ENCODE assay signal across 8 cellular contexts in genomic region chr1:62508187-62508758, GRCh38.
DNase-seq lines count a peak whose midpoint lies in the region; ATAC-seq and TF ChIP-seq lines count a peak whose summit lies in the region.

No MANE protein-coding gene starts in this region.

- TF ChIP-seq CTCF in VCaP (conservative IDR thresholded peaks at IDR 0.05), result peak; percentile 83
- TF ChIP-seq CTCF in hepatocyte (IDR thresholded peaks at IDR 0.05; ENCODE audit: poor library complexity), result peak; percentile 75
- TF ChIP-seq CTCF in transverse colon (IDR thresholded peaks at IDR 0.05), result peak; percentile 28 to 53 (median 46)

- DNase-seq in NCI-H2227 (lab: John Stamatoyannopoulos, UW; ENCODE audit: unreplicated experiment) (peak; percentile 42), NCI-H2227 treated with DMSO at 0.1 percent for 48 hours (lab: John Stamatoyannopoulos, UW) (no peak), LoVo (ENCODE audit: low spot score) (peak; percentile 29), hepatocyte (ENCODE audit: low spot score) (peak; percentile 54), transverse colon (no peak), cortex of kidney (lab: John Stamatoyannopoulos, UW) (no peak)

- no peak for TF ChIP-seq POLR2A in transverse colon (IDR thresholded peaks at IDR 0.05)

- no peak overlapping the region for H3K27ac ChIP-seq in VCaP
- no peak overlapping the region for H3K27ac ChIP-seq in hepatocyte
- H3K27ac ChIP-seq in transverse colon, result no peak overlapping the region

- in situ Hi-C loops in transverse colon (cut with MboI; ENCODE audit: low pct_ligation_motif_present in 1 of 4, low pct_unique_long_range_greater_than_20kb in 1 of 4, low sequenced_read_pairs in 3 of 4), result loop anchor here in 1 of 4 donors (25.0 kb wide), 1 partner anchor 229 kb away; no protein-coding TSS in a partner anchor

- H3K4me3 ChIP-seq in hepatocyte (no peak overlapping the region), transverse colon (no peak overlapping the region)

- H4K20me1 ChIP-seq in hepatocyte (ENCODE audit: insufficient read depth, poor library complexity, severe bottlenecking), result no peaks in the 10 kb centered on the region

- H3K9me3 ChIP-seq in hepatocyte (ENCODE audit: low read depth) (no peaks in the 10 kb centered on the region), transverse colon (no peaks in the 10 kb centered on the region)

- no peak for ATAC-seq in HG02870 (IDR thresholded peaks at IDR 0.05; ENCODE audit: unreplicated experiment)

- no peak overlapping the region for H3K4me2 ChIP-seq in hepatocyte

- no peaks in the 10 kb centered on the region for H3K79me2 ChIP-seq in hepatocyte

- no peak overlapping the region for H2AFZ ChIP-seq in hepatocyte

- no peak for TF ChIP-seq EP300 in transverse colon (IDR thresholded peaks at IDR 0.05; ENCODE audit: low read depth)

- WGBS in hepatocyte (ENCODE audit: low lambda C conversion rate, missing lambda C conversion rate), result 97% methylated on average over 1 of the region's 1 CpG
- 67 to 93% methylated on average over 1 of the region's 1 CpG for WGBS in transverse colon (ENCODE audit: low coverage in 1 of 2), 2 donors

- no peaks in the 10 kb centered on the region for H3K4me1 ChIP-seq in hepatocyte (ENCODE audit: insufficient read depth)
- no peaks in the 10 kb centered on the region for H3K4me1 ChIP-seq in transverse colon

- no peaks in the 10 kb centered on the region for H3K27me3 ChIP-seq in hepatocyte
- H3K27me3 ChIP-seq in transverse colon, result no peaks in the 10 kb centered on the region

- intact Hi-C loops in transverse colon (cut with DNase I; ENCODE audit: low total_unique reads), result loop anchor here (5.0 kb wide), 1 partner anchor 234 kb away; no protein-coding TSS in a partner anchor

- H3K36me3 ChIP-seq in hepatocyte (replicated peaks; ENCODE audit: insufficient read depth, low read depth) (no peaks in the 10 kb centered on the region), transverse colon (peaks cover 0 to 25% (median 8%) of the 10 kb centered on the region in 4 donors)

- H3K9me2 ChIP-seq in hepatocyte (replicated peaks; ENCODE audit: insufficient read depth), result no peaks in the 10 kb centered on the region

Comparison
In these comparisons a context has a peak if more than half of its experiments do, and no peak if none do; other contexts are left out.
1. DNase-seq: peak in NCI-H2227 (single experiment), LoVo (single experiment) and hepatocyte (single experiment); none in NCI-H2227 treated with DMSO at 0.1 percent for 48 hours (single experiment), transverse colon (single experiment) and cortex of kidney (single experiment).
2. Peak in every context shown above with its lines, with median percentiles within 50 percentile points of each other: CTCF ChIP-seq.